Comparison of ENCODE assay signal across 1 cellular context in the genomic region with DNA sequence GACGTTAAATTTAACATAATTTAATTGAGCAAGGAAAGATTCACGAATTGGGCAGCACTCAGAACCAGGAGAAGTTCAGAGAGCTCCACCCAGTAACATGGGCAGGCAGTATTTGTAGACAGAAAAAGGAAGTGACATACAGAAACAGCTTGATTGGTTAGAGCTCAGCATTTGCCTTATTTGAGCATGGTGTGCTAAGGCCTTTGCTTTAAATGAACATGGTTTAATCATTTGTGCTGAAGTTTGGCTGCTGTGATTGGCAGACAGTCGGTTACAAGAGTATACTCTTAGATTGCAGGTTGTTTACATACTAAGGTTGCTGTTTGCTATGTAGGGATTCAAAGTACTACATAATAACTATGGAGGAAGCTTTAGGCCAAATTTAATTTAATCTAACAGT.
TF ChIP-seq lines count a peak whose summit lies in the region.

No MANE protein-coding gene starts in this region.

TF ChIP-seq in IMR-90, 13 proteins besides CTCF, POLR2A, EP300 and RAD21 (continued from another document):
- TF ChIP-seq, protein P1, sequence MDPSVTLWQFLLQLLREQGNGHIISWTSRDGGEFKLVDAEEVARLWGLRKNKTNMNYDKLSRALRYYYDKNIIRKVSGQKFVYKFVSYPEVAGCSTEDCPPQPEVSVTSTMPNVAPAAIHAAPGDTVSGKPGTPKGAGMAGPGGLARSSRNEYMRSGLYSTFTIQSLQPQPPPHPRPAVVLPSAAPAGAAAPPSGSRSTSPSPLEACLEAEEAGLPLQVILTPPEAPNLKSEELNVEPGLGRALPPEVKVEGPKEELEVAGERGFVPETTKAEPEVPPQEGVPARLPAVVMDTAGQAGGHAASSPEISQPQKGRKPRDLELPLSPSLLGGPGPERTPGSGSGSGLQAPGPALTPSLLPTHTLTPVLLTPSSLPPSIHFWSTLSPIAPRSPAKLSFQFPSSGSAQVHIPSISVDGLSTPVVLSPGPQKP (IDR thresholded peaks at IDR 0.05; ENCODE audit: borderline replicate concordance, low read depth, low read length), result no peak
- TF ChIP-seq BHLHE40 (IDR thresholded peaks at IDR 0.05; ENCODE audit: low read depth, low read length), result no peak
- TF ChIP-seq RFX5 (IDR thresholded peaks at IDR 0.05; ENCODE audit: low read depth, low read length), result no peak
- TF ChIP-seq RCOR1 (IDR thresholded peaks at IDR 0.05; ENCODE audit: insufficient replicate concordance, low read length), result no peak
- TF ChIP-seq CEBPB (IDR thresholded peaks at IDR 0.05; ENCODE audit: low read depth, low read length), result no peak
- no peak for TF ChIP-seq FOS (IDR thresholded peaks at IDR 0.05; ENCODE audit: low read depth, low read length)
